Comparison of ENCODE assay signal across 12 cellular contexts in the genomic region with DNA sequence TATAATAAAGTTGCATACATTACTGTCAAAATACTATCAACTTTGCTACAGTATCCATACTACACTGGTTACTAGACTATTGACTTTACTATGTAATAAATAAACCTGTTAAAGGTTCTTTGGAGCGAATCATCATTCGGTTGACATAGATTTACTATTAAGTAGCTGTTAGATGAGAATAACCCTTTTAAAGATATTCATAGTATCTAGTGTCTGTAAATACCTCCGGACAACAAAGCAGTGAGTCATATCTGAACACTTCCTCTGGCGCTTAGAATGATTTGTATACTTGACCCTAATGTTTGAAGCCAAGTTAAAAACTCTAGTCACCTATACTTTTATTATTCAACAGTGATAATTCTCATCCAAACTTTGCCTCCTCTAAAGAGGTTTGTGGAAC.
DNase-seq lines count a peak whose midpoint lies in the region; ATAC-seq, FAIRE-seq and TF ChIP-seq lines count a peak whose summit lies in the region.
"Had no signal": no experiment of that assay in that cellular context is flagged by ENCODE, and none has a peak within 500 bp of the region (broad histone marks: within the 10 kb centered on the region; RNA-seq: fewer than 3 reads in every experiment).

No MANE protein-coding gene starts in this region.

- DNase-seq in GM18507 (ENCODE audit: extremely low spot score, insufficient read length, low read depth) (no peak), RPMI7951 (ENCODE audit: low read depth) (peak; percentile 9), glomerular endothelial cell (ENCODE audit: extremely low read depth, low read depth, low spot score) (peak; percentile 37), coronary artery (ENCODE audit: low spot score) (no peak), foreskin melanocyte (no peak), retina (no peak)
- no peak for DNase-seq in activated CD8-positive, alpha-beta T cell treated with anti-CD3 and anti-CD28 coated beads for 36 hours
- DNase-seq: activated T-cell treated with anti-CD3 and anti-CD28 coated beads, Interleukin-2, amount 50 U/mL, for 48 hours; gastrocnemius medialis; NCI-H1417 treated with DMSO at 0.1 percent for 48 hours had no signal

- ATAC-seq in HG02763 (IDR thresholded peaks at IDR 0.05; ENCODE audit: unreplicated experiment): peak; percentile 73
- no peak for ATAC-seq in activated CD8-positive, alpha-beta T cell treated with anti-CD3 and anti-CD28 coated beads for 36 hours
- ATAC-seq: gastrocnemius medialis had no signal

- TF ChIP-seq CTCF in coronary artery (IDR thresholded peaks at IDR 0.05): no peak
- TF ChIP-seq CTCF in activated CD8-positive, alpha-beta T cell treated with anti-CD3 and anti-CD28 coated beads for 36 hours (IDR thresholded peaks at IDR 0.05): no peak

- POLR2A ChIA-PET in activated CD8-positive, alpha-beta T cell treated with anti-CD3 and anti-CD28 coated beads for 36 hours (lab: Charles Lee): no interaction called here

- no peak overlapping the region for H3K4me3 ChIP-seq in coronary artery
- H3K4me3 ChIP-seq: gastrocnemius medialis, SJSA1 had no signal

- no peaks in the 10 kb centered on the region for H3K9me3 Mint-ChIP-seq in activated CD8-positive, alpha-beta T cell treated with anti-CD3 and anti-CD28 coated beads for 36 hours

- H3K27ac ChIP-seq in coronary artery: no peak overlapping the region
- H3K27ac ChIP-seq: gastrocnemius medialis, SJSA1 had no signal

- H3K4me3 Mint-ChIP-seq in activated CD8-positive, alpha-beta T cell treated with anti-CD3 and anti-CD28 coated beads for 36 hours: no peak overlapping the region

- intact Hi-C loops in activated CD8-positive, alpha-beta T cell treated with anti-CD3 and anti-CD28 coated beads for 36 hours (cut with micrococcal nuclease): no loop called here

- H3K27me3 Mint-ChIP-seq in activated CD8-positive, alpha-beta T cell treated with anti-CD3 and anti-CD28 coated beads for 36 hours: no peaks in the 10 kb centered on the region

- no peaks in the 10 kb centered on the region for H3K36me3 Mint-ChIP-seq in activated CD8-positive, alpha-beta T cell treated with anti-CD3 and anti-CD28 coated beads for 36 hours (ENCODE audit: low read depth)

- CTCF ChIA-PET in activated CD8-positive, alpha-beta T cell treated with anti-CD3 and anti-CD28 coated beads for 36 hours (lab: Charles Lee): no interaction called here

- peak; percentile 49 for FAIRE-seq in GM18507 (lab: Jason Lieb, UNC)

- H3K27ac Mint-ChIP-seq in activated CD8-positive, alpha-beta T cell treated with anti-CD3 and anti-CD28 coated beads for 36 hours: no peak overlapping the region

- H3K4me1 Mint-ChIP-seq in activated CD8-positive, alpha-beta T cell treated with anti-CD3 and anti-CD28 coated beads for 36 hours (ENCODE audit: low read depth): no peaks in the 10 kb centered on the region

Comparison
In these comparisons a context has a peak if more than half of its experiments do, and no peak if none do; other contexts are left out.
1. DNase-seq: peak in RPMI7951 (single experiment) and glomerular endothelial cell (single experiment); none in GM18507 (single experiment), coronary artery (single experiment), foreskin melanocyte (single experiment), retina (single experiment) and activated CD8-positive, alpha-beta T cell treated with anti-CD3 and anti-CD28 coated beads for 36 hours (single experiment).